Comparison of ENCODE assay signal across 21 cellular contexts in genomic region chr16:68961778-68962402, GRCh38.
DNase-seq lines count a peak whose midpoint lies in the region; TF ChIP-seq lines count a peak whose summit lies in the region.
"Had no signal": no experiment of that assay in that cellular context is flagged by ENCODE, and none has a peak within 500 bp of the region (broad histone marks: within the 10 kb centered on the region; RNA-seq: fewer than 3 reads in every experiment).

No MANE protein-coding gene starts in this region.

- no peaks in the 10 kb centered on the region for H3K27me3 Mint-ChIP-seq in dendritic cell treated with granulocyte-macrophage colony-stimulating factor and Interleukin-4, amounts not matched to agents 40 ng/mL and 50 ng/mL, for 4 days

- no peaks in the 10 kb centered on the region for H3K27me3 ChIP-seq in HL-60 (ENCODE audit: insufficient read depth, poor library complexity, severe bottlenecking)
- H3K27me3 ChIP-seq in subcutaneous abdominal adipose tissue (ENCODE audit: control insufficient read depth in 5 of 5, insufficient read depth in 4 of 5, low read length in 5 of 5), result no peaks in the 10 kb centered on the region
- H3K27me3 ChIP-seq: sigmoid colon, uterus had no signal

- H3K4me3 ChIP-seq in HL-60 (replicated peaks; ENCODE audit: insufficient read depth, low read length) (no peak overlapping the region), subcutaneous abdominal adipose tissue (ENCODE audit: low read depth in 1 of 5, low read length in 5 of 5) (no peak overlapping the region)
- H3K4me3 ChIP-seq: sigmoid colon, uterus had no signal

- intact Hi-C loops in dendritic cell treated with granulocyte-macrophage colony-stimulating factor and Interleukin-4, amounts not matched to agents 40 ng/mL and 50 ng/mL, for 4 days (cut with micrococcal nuclease), result no loop called here

- peaks cover 0 to 12% (median 0%) of the 10 kb centered on the region in 5 donors for H3K4me1 ChIP-seq in subcutaneous abdominal adipose tissue (ENCODE audit: control insufficient read depth in 5 of 5, insufficient read depth in 5 of 5, low read length in 5 of 5)
- H3K4me1 ChIP-seq: sigmoid colon, uterus had no signal

- H3K9me3 ChIP-seq in subcutaneous abdominal adipose tissue (ENCODE audit: control insufficient read depth in 5 of 5, low read length in 5 of 5), result peaks cover 0 to 2% (median 0%) of the 10 kb centered on the region in 5 donors
- H3K9me3 ChIP-seq: sigmoid colon, uterus had no signal

- H3K4me1 Mint-ChIP-seq in dendritic cell treated with granulocyte-macrophage colony-stimulating factor and Interleukin-4, amounts not matched to agents 40 ng/mL and 50 ng/mL, for 4 days (ENCODE audit: low read depth), result peaks cover 23% of the 10 kb centered on the region
- H3K4me1 Mint-ChIP-seq: nephron progenitor cell had no signal

- H3K27ac ChIP-seq in HL-60 (replicated peaks) (peak overlapping the region; percentile 61), subcutaneous abdominal adipose tissue (ENCODE audit: low read depth, low read length) (peak overlapping the region; percentile 30)
- H3K27ac ChIP-seq: RWPE1, sigmoid colon, uterus had no signal

- peak overlapping the region; percentile 34 for H3K27ac Mint-ChIP-seq in dendritic cell treated with granulocyte-macrophage colony-stimulating factor and Interleukin-4, amounts not matched to agents 40 ng/mL and 50 ng/mL, for 4 days
- H3K27ac Mint-ChIP-seq: CD8-positive, alpha-beta T cell; nephron progenitor cell had no signal

- DNase-seq in HL-60 (ENCODE audit: low read depth in 1 of 2, low spot score in 1 of 2), result peak; percentile 28 to 59
- DNase-seq in NOMO-1 treated with dmso at 0.1 percent for 144 hours (lab: John Stamatoyannopoulos, UW; ENCODE audit: unreplicated experiment), result peak; percentile 67
- DNase-seq in stimulated activated naive CD4-positive, alpha-beta T cell (lab: John Stamatoyannopoulos, UW), result no peak
- DNase-seq in middle frontal gyrus (ENCODE audit: extremely low spot score, low spot score), result no peak
- DNase-seq in NCI-H2227 (lab: John Stamatoyannopoulos, UW; ENCODE audit: unreplicated experiment), result no peak
- DNase-seq: activated naive CD4-positive, alpha-beta T cell; activated T-cell treated with anti-CD3 and anti-CD28 coated beads, Interleukin-2, amount 50 U/mL, for 1 hour; CD8-positive, alpha-beta T cell; cortex of kidney; DMS53; head of caudate nucleus; NCI-H1105 treated with DMSO at 0.1 percent for 48 hours; NCI-H2081; NCI-H510A treated with DMSO at 0.1 percent for 48 hours; nephron progenitor cell; sigmoid colon; stimulated activated CD4-positive, alpha-beta T cell treated with anti-CD3 and anti-CD28 coated beads, Interleukin-15, amount 100 ng/mL, for 24 hours; uterus had no signal

- H3K9me3 Mint-ChIP-seq in dendritic cell treated with granulocyte-macrophage colony-stimulating factor and Interleukin-4, amounts not matched to agents 40 ng/mL and 50 ng/mL, for 4 days, result no peaks in the 10 kb centered on the region
- H3K9me3 Mint-ChIP-seq: CD8-positive, alpha-beta T cell had no signal

- no peak overlapping the region for H3K9ac ChIP-seq in subcutaneous abdominal adipose tissue (ENCODE audit: low read length in 5 of 5)

- H3K36me3 Mint-ChIP-seq in dendritic cell treated with granulocyte-macrophage colony-stimulating factor and Interleukin-4, amounts not matched to agents 40 ng/mL and 50 ng/mL, for 4 days (ENCODE audit: low read depth), result no peaks in the 10 kb centered on the region

- no peak overlapping the region for H3K4me3 Mint-ChIP-seq in dendritic cell treated with granulocyte-macrophage colony-stimulating factor and Interleukin-4, amounts not matched to agents 40 ng/mL and 50 ng/mL, for 4 days
- H3K4me3 Mint-ChIP-seq: CD8-positive, alpha-beta T cell; nephron progenitor cell had no signal

- no peak for TF ChIP-seq CTCF in HL-60 (IDR thresholded peaks at IDR 0.05; ENCODE audit: insufficient read depth, low read length)

- H3K36me3 ChIP-seq in subcutaneous abdominal adipose tissue (ENCODE audit: control insufficient read depth in 5 of 5, insufficient read depth in 5 of 5, low read length in 5 of 5), result peaks cover 0 to 4% (median 0%) of the 10 kb centered on the region in 5 donors
- H3K36me3 ChIP-seq: sigmoid colon, uterus had no signal

Comparison
In these comparisons a context has a peak if more than half of its experiments do, and no peak if none do; other contexts are left out.
1. DNase-seq: peak in HL-60 (2 of 2) and NOMO-1 treated with dmso at 0.1 percent for 144 hours (single experiment); none in stimulated activated naive CD4-positive, alpha-beta T cell (0 of 6), middle frontal gyrus (single experiment) and NCI-H2227 (single experiment).